In genomic region chr11:32032478-32032877, GRCh38 we compare ENCODE assay signal across 2 cellular contexts.
TF ChIP-seq lines count a peak whose summit lies in the region.

No MANE protein-coding gene starts in this region.

TF ChIP-seq in SK-N-SH, 30 proteins besides CTCF, POLR2A, EP300 and RAD21 (continued from another document):
- TF ChIP-seq EZH2phosphoT487 (IDR thresholded peaks at IDR 0.05; ENCODE audit: borderline replicate concordance, low read depth) (no peak), RCOR1 (IDR thresholded peaks at IDR 0.05; ENCODE audit: low read length) (no peak), ELF1 (IDR thresholded peaks at IDR 0.05) (no peak), NFIC (IDR thresholded peaks at IDR 0.05; ENCODE audit: borderline replicate concordance) (no peak), FOXM1 (IDR thresholded peaks at IDR 0.05; ENCODE audit: low read depth) (no peak), MEF2A (IDR thresholded peaks at IDR 0.05; ENCODE audit: borderline replicate concordance, low read depth) (no peak), RXRA (IDR thresholded peaks at IDR 0.05; ENCODE audit: borderline replicate concordance, low read depth) (no peak), CHD2 (IDR thresholded peaks at IDR 0.05; ENCODE audit: low read length, partially characterized antibody) (no peak), MXI1 (IDR thresholded peaks at IDR 0.05; ENCODE audit: low read depth, low read length) (no peak), YY1 (IDR thresholded peaks at IDR 0.05; ENCODE audit: low read depth) (no peak), SIN3A (IDR thresholded peaks at IDR 0.05; ENCODE audit: borderline replicate concordance, low read depth, low read length) (no peak), GABPA (IDR thresholded peaks at IDR 0.05; ENCODE audit: low read depth) (no peak), REST (IDR thresholded peaks at IDR 0.05; ENCODE audit: low read depth, low read length) (no peak), GATA2 (CRISPR knock-in tag; IDR thresholded peaks at IDR 0.05) (no peak)

TF ChIP-seq in SK-N-SH treated with all-trans-retinoic acid at 6 μM for 48 hours, 23 proteins besides CTCF, POLR2A, EP300 and RAD21 (continued from another document):
- TF ChIP-seq ZNF8 (CRISPR knock-in tag; IDR thresholded peaks at IDR 0.05) = no peak
- no peak for TF ChIP-seq ARNTL (CRISPR knock-in tag; IDR thresholded peaks at IDR 0.05; ENCODE audit: borderline replicate concordance, low read depth)
- no peak for TF ChIP-seq GLIS3 (CRISPR knock-in tag; IDR thresholded peaks at IDR 0.05)
